ENCODE assay signal across 16 cellular contexts in genomic region chr1:46345281-46345680, GRCh38.
"Had no signal": no experiment of that assay in that cellular context is flagged by ENCODE, and none has a peak within 500 bp of the region (broad histone marks: within the 10 kb centered on the region; RNA-seq: fewer than 3 reads in every experiment).

No MANE protein-coding gene starts in this region.

- H2AFZ ChIP-seq: hepatocyte had no signal

- DNase-seq: activated naive CD4-positive, alpha-beta T cell; amniotic stem cell; kidney; left lung; mucosa of descending colon; SJCRH30; stimulated activated CD4-positive, alpha-beta T cell treated with anti-CD3 and anti-CD28 coated beads, Interleukin-12 subunit alpha, Interleukin-12 subunit beta, amount 100 ng/mL, for 4 hours; stimulated activated CD4-positive, alpha-beta T cell treated with anti-CD3 and anti-CD28 coated beads, Interleukin-2, amount 100 ng/mL, for 24 hours; substantia nigra; SW 1271; uterus had no signal

- H3K27ac ChIP-seq: hepatocyte, left lung, SJCRH30, uterus had no signal

- ATAC-seq: esophagus mucosa; left lung; mucosa of descending colon; natural killer cell treated with Interleukin-12 subunit alpha and Interleukin-12 subunit beta and Interleukin-15 and Interleukin-18, amount 100 ng/mL, for 72 hours had no signal

- H3K4me3 ChIP-seq: hepatocyte, left lung, mucosa of descending colon, SJCRH30, tibial nerve, uterus had no signal

- H3K9me3 Mint-ChIP-seq: natural killer cell treated with Interleukin-12 subunit alpha and Interleukin-12 subunit beta and Interleukin-15 and Interleukin-18, amount 100 ng/mL, for 72 hours had no signal

- FAIRE-seq: endometrium, kidney had no signal

- H3K9me3 ChIP-seq: left lung, mucosa of descending colon, SJCRH30, tibial nerve, uterus had no signal

- H3K4me2 ChIP-seq: hepatocyte had no signal

- H3K4me1 ChIP-seq: SJCRH30, uterus had no signal

- H3K36me3 ChIP-seq: uterus had no signal

- H3K27me3 ChIP-seq: hepatocyte, left lung, SJCRH30, tibial nerve, uterus had no signal

- H3K27me3 Mint-ChIP-seq: natural killer cell treated with Interleukin-12 subunit alpha and Interleukin-12 subunit beta and Interleukin-15 and Interleukin-18, amount 100 ng/mL, for 72 hours had no signal

- H3K4me3 Mint-ChIP-seq: natural killer cell treated with Interleukin-12 subunit alpha and Interleukin-12 subunit beta and Interleukin-15 and Interleukin-18, amount 100 ng/mL, for 72 hours had no signal
